Comparison of ENCODE assay signal across 22 cellular contexts in genomic region chr11:8352090-8352489, GRCh38.
"Had no signal": no experiment of that assay in that cellular context is flagged by ENCODE, and none has a peak within 500 bp of the region (broad histone marks: within the 10 kb centered on the region; RNA-seq: fewer than 3 reads in every experiment).

No MANE protein-coding gene starts in this region.

- H3K9me3 ChIP-seq: esophagus squamous epithelium, gastroesophageal sphincter, neutrophil, psoas muscle, stomach, thoracic aorta had no signal

- H3K27me3 ChIP-seq: esophagus squamous epithelium, gastroesophageal sphincter, stomach had no signal

- H3K4me3 ChIP-seq: esophagus squamous epithelium, gastroesophageal sphincter, psoas muscle, skin epidermis, stomach, thoracic aorta had no signal

- FAIRE-seq: colon, keratinocyte had no signal

- H3K36me3 ChIP-seq: esophagus squamous epithelium, gastroesophageal sphincter, neutrophil, stomach, thoracic aorta had no signal

- ATAC-seq: gastroesophageal sphincter; left colon; naive thymus-derived CD4-positive, alpha-beta T cell; psoas muscle; sciatic nerve had no signal

- H3K4me1 ChIP-seq: psoas muscle had no signal

- H3K27ac ChIP-seq: gastroesophageal sphincter, neutrophil, psoas muscle, skin epidermis, stomach, thoracic aorta had no signal

- DNase-seq: esophagus squamous epithelium; foreskin fibroblast; glutamatergic neuron; immature natural killer cell; left colon; mesendoderm; naive thymus-derived CD4-positive, alpha-beta T cell; nephron progenitor cell; psoas muscle; retina; stimulated activated CD4-positive, alpha-beta T cell treated with anti-CD3 and anti-CD28 coated beads, Interleukin-12 subunit alpha, Interleukin-12 subunit beta, amount 100 ng/mL, for 4 hours; stimulated activated naive CD4-positive, alpha-beta T cell; stomach; substantia nigra; trophoblast cell had no signal
